Comparison of ENCODE assay signal across 8 cellular contexts in genomic region chr6:42050011-42050896, GRCh38. TPM values are rescaled to one million over a fixed set of nuclear protein-coding genes. Genes with fewer than 3 reads are reported as not detected.
DNase-seq lines count a peak whose midpoint lies in the region; ATAC-seq and TF ChIP-seq lines count a peak whose summit lies in the region.

Gene TAF8 (plus strand): TSS chr6:42050524. CDS start chr6:42050542, 18 bp downstream.

- H3K9me3 Mint-ChIP-seq in chondrocyte (ENCODE audit: low read depth), result no peaks in the 10 kb centered on the region

- peak; percentile 25 for TF ChIP-seq CTCF in chondrocyte (IDR thresholded peaks at IDR 0.05)

- H3K27ac Mint-ChIP-seq in chondrocyte (ENCODE audit: unreplicated experiment), result peak within 1 kb of the TSS; percentile 99

- DNase-seq in Ammon's horn (ENCODE audit: low spot score), result peak; percentile 93
- DNase-seq in GM19238 (ENCODE audit: insufficient read length, low spot score), result peak; percentile 92
- peak; percentile 97 for DNase-seq in NCI-H510A treated with DMSO at 0.1 percent for 48 hours (lab: John Stamatoyannopoulos, UW)
- DNase-seq in activated CD4-positive, alpha-beta T cell treated with anti-CD3 and anti-CD28 coated beads for 24 hours (ENCODE audit: low read depth in 2 of 2), result peak; percentile 77 to 84
- no peak for DNase-seq in chondrocyte (ENCODE audit: low spot score)
- peak; percentile 92 for DNase-seq in kidney glomerular epithelial cell (lab: John Stamatoyannopoulos, UW)
- DNase-seq in stimulated activated CD4-positive, alpha-beta T cell treated with anti-CD3 and anti-CD28 coated beads, Interleukin-1b, Interleukin-23, amount 100 ng/mL, for 1 hour (ENCODE audit: low read depth in 2 of 2), result peak; percentile 64 to 77

- no peaks in the 10 kb centered on the region for H3K27me3 Mint-ChIP-seq in chondrocyte (ENCODE audit: low read depth)

- peak; percentile 82 for ATAC-seq in HG03439 (IDR thresholded peaks at IDR 0.05; ENCODE audit: unreplicated experiment)

- peaks cover 4% of the 10 kb centered on the region for H3K36me3 Mint-ChIP-seq in chondrocyte (ENCODE audit: low read depth)

- H3K4me1 Mint-ChIP-seq in chondrocyte (ENCODE audit: low read depth), result peaks cover 51% of the 10 kb centered on the region

- peak within 1 kb of the TSS; percentile 96 for H3K4me3 Mint-ChIP-seq in chondrocyte (ENCODE audit: unreplicated experiment)

RNA-seq across cellular contexts. Expression of gene TAF8, which starts in this region (rescaled TPM):
- 17.0 to 20.4 TPM (median 17.2 TPM) in 3 replicates for total RNA-seq in chondrocyte
